In genomic region chr9:71254592-71255277, GRCh38 we compare ENCODE assay signal across 29 cellular contexts.
"Had no signal": no experiment of that assay in that cellular context is flagged by ENCODE, and none has a peak within 500 bp of the region (broad histone marks: within the 10 kb centered on the region; RNA-seq: fewer than 3 reads in every experiment).

No MANE protein-coding gene starts in this region.

- FAIRE-seq: keratinocyte, pancreas, small intestine had no signal

- ATAC-seq: left cardiac atrium; left lung; naive thymus-derived CD8-positive, alpha-beta T cell; pancreas; right cardiac atrium; stimulated activated effector memory CD8-positive, alpha-beta T cell treated with anti-CD3 and anti-CD28 coated beads, Interleukin-12 subunit alpha, Interleukin-12 subunit beta, amount 100 ng/mL, for 72 hours had no signal

- H3K9me3 ChIP-seq: left lung, pancreas, prostate gland, sigmoid colon, spleen, suprapubic skin, thoracic aorta, tibial artery, uterus had no signal

- H3K4me1 Mint-ChIP-seq: naive thymus-derived CD8-positive, alpha-beta T cell; stimulated activated effector memory CD8-positive, alpha-beta T cell treated with anti-CD3 and anti-CD28 coated beads, Interleukin-12 subunit alpha, Interleukin-12 subunit beta, amount 100 ng/mL, for 72 hours had no signal

- H3K36me3 Mint-ChIP-seq: mesothelial cell of epicardium; naive thymus-derived CD8-positive, alpha-beta T cell; stimulated activated effector memory CD8-positive, alpha-beta T cell treated with anti-CD3 and anti-CD28 coated beads, Interleukin-12 subunit alpha, Interleukin-12 subunit beta, amount 100 ng/mL, for 72 hours; type B pancreatic cell had no signal

- H3K4me3 ChIP-seq: left lung, lung, pancreas, prostate gland, sigmoid colon, spleen, suprapubic skin, thoracic aorta, tibial artery, uterus had no signal

- H3K27ac ChIP-seq: left lung, pancreas, prostate gland, sigmoid colon, spleen, suprapubic skin, thoracic aorta, tibial artery, uterus had no signal

- H3K9me3 Mint-ChIP-seq: stimulated activated naive CD8-positive, alpha-beta T cell treated with anti-CD3 and anti-CD28 coated beads, Interleukin-15, Interleukin-2, amounts not matched to agents 100 ng/mL and 50 ng/mL, for 24 hours; type B pancreatic cell had no signal

- H3K27me3 ChIP-seq: left lung, pancreas, sigmoid colon, suprapubic skin, tibial artery had no signal

- DNase-seq: hippocampal formation; kidney glomerular epithelial cell; left cardiac atrium; left lung; mesendoderm; naive thymus-derived CD8-positive, alpha-beta T cell; nucleus accumbens; pancreas; posterior cingulate gyrus; retina; right cardiac atrium; sigmoid colon; small intestine; spleen; stimulated activated CD4-positive, alpha-beta T cell treated with anti-CD3 and anti-CD28 coated beads, Interleukin-4, amount 100 ng/mL, for 24 hours; stimulated activated naive CD4-positive, alpha-beta T cell; tibial artery; uterus had no signal

- H3K4me1 ChIP-seq: left lung, pancreas, prostate gland, sigmoid colon, spleen, suprapubic skin, tibial artery, uterus had no signal

- H3K36me3 ChIP-seq: left lung, pancreas, prostate gland, sigmoid colon, spleen, suprapubic skin, thoracic aorta, tibial artery, uterus had no signal

- H3K27ac Mint-ChIP-seq: naive thymus-derived CD8-positive, alpha-beta T cell; nephron; stimulated activated effector memory CD8-positive, alpha-beta T cell treated with anti-CD3 and anti-CD28 coated beads, Interleukin-12 subunit alpha, Interleukin-12 subunit beta, amount 100 ng/mL, for 72 hours; stimulated activated naive CD8-positive, alpha-beta T cell treated with anti-CD3 and anti-CD28 coated beads, Interleukin-15, Interleukin-2, amounts not matched to agents 100 ng/mL and 50 ng/mL, for 24 hours; type B pancreatic cell had no signal

- H3K4me3 Mint-ChIP-seq: mesothelial cell of epicardium; naive thymus-derived CD8-positive, alpha-beta T cell; nephron; neural crest cell; stimulated activated effector memory CD8-positive, alpha-beta T cell treated with anti-CD3 and anti-CD28 coated beads, Interleukin-12 subunit alpha, Interleukin-12 subunit beta, amount 100 ng/mL, for 72 hours; stimulated activated naive CD8-positive, alpha-beta T cell treated with anti-CD3 and anti-CD28 coated beads, Interleukin-15, Interleukin-2, amounts not matched to agents 100 ng/mL and 50 ng/mL, for 24 hours; type B pancreatic cell had no signal
